15 cellular contexts compared by ENCODE assay signal in the genomic region with DNA sequence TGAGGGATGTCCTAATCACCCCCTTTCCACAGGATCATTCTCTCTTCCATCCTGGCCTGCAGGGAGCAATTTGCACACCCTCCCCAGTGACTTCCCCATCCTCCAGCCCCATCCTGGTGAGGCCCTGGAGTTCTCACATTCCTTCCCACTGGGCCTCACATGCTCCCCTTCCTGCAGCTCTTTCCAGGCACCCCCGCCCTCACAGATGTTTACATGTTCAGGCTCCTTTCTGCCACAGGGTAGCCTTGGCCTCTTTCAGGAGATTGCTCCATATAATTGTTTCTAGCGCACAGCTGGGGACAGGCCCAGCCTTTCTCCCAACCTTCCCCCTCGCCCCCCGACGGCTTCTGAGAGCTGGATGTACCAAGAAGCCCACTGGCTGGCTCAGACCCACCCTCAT.
DNase-seq lines count a peak whose midpoint lies in the region; ATAC-seq and TF ChIP-seq lines count a peak whose summit lies in the region.
"Had no signal": no experiment of that assay in that cellular context is flagged by ENCODE, and none has a peak within 500 bp of the region (broad histone marks: within the 10 kb centered on the region; RNA-seq: fewer than 3 reads in every experiment).

No MANE protein-coding gene starts in this region.

- peak overlapping the region; percentile 49 for H3K27ac Mint-ChIP-seq in glutamatergic neuron (ENCODE audit: unreplicated experiment)
- H3K27ac Mint-ChIP-seq in progenitor cell of endocrine pancreas, result peak overlapping the region; percentile 48
- H3K27ac Mint-ChIP-seq: activated CD8-positive, alpha-beta T cell treated with anti-CD3 and anti-CD28 coated beads, Interleukin-2, amount 10 ng/mL, durations not matched to agents 7 days and 5 days; stimulated activated naive CD8-positive, alpha-beta T cell treated with anti-CD3 and anti-CD28 coated beads, Interleukin-15, Interleukin-2, amounts not matched to agents 100 ng/mL and 50 ng/mL, for 24 hours had no signal

- H3K4me1 Mint-ChIP-seq in glutamatergic neuron (ENCODE audit: low read depth, unreplicated experiment) (peaks cover 16% of the 10 kb centered on the region), progenitor cell of endocrine pancreas (ENCODE audit: low read depth) (peaks cover 4% of the 10 kb centered on the region)

- no peaks in the 10 kb centered on the region for H3K9me3 ChIP-seq in SK-N-MC (ENCODE audit: low read depth, low read length)
- no peaks in the 10 kb centered on the region for H3K9me3 ChIP-seq in Karpas-422 (ENCODE audit: low read length)
- H3K9me3 ChIP-seq: BE2C, SK-N-SH had no signal

- H3K36me3 ChIP-seq in SK-N-MC (ENCODE audit: insufficient read depth, low read length) (no peaks in the 10 kb centered on the region), Karpas-422 (ENCODE audit: insufficient read depth, low read length) (no peaks in the 10 kb centered on the region)
- H3K36me3 ChIP-seq: BE2C had no signal

- H3K27ac ChIP-seq in SK-N-MC, result peak overlapping the region; percentile 91
- no peak overlapping the region for H3K27ac ChIP-seq in Karpas-422 (ENCODE audit: low read length)

- no peaks in the 10 kb centered on the region for H3K4me1 ChIP-seq in Karpas-422 (ENCODE audit: low read length)
- H3K4me1 ChIP-seq: BE2C had no signal

- no peaks in the 10 kb centered on the region for H3K27me3 ChIP-seq in Karpas-422 (ENCODE audit: low read length)
- H3K27me3 ChIP-seq: BE2C had no signal

- H3K27me3 Mint-ChIP-seq in glutamatergic neuron (ENCODE audit: unreplicated experiment) (no peaks in the 10 kb centered on the region), progenitor cell of endocrine pancreas (no peaks in the 10 kb centered on the region)
- H3K27me3 Mint-ChIP-seq: stimulated activated naive CD8-positive, alpha-beta T cell treated with anti-CD3 and anti-CD28 coated beads, Interleukin-15, Interleukin-2, amounts not matched to agents 100 ng/mL and 50 ng/mL, for 24 hours had no signal

- DNase-seq in H4 (ENCODE audit: low spot score) (peak; percentile 64), SK-N-MC (ENCODE audit: low read depth, low spot score) (no peak), glutamatergic neuron (no peak), progenitor cell of endocrine pancreas (ENCODE audit: low spot score, unreplicated experiment) (no peak), GOT3 (lab: John Stamatoyannopoulos, UW) (no peak), Karpas-422 (no peak)
- no peak for DNase-seq in activated CD4-positive, CD25-positive, alpha-beta regulatory T cell (lab: John Stamatoyannopoulos, UW)
- DNase-seq: activated CD8-positive, alpha-beta T cell treated with anti-CD3 and anti-CD28 coated beads, Interleukin-2, amount 10 ng/mL, durations not matched to agents 7 days and 5 days; BE2C; DMS153; effector CD4-positive, alpha-beta T cell; NCI-H226; SK-N-SH had no signal

- H3K79me2 ChIP-seq in Karpas-422 (ENCODE audit: low read length), result no peaks in the 10 kb centered on the region

- H3K9me2 ChIP-seq in Karpas-422 (replicated peaks; ENCODE audit: insufficient read depth, low read length), result no peaks in the 10 kb centered on the region
- H3K9me2 ChIP-seq: SK-N-SH had no signal

- ATAC-seq in HG03457 (IDR thresholded peaks at IDR 0.05; ENCODE audit: unreplicated experiment), result no peak
- ATAC-seq: activated CD8-positive, alpha-beta T cell treated with anti-CD3 and anti-CD28 coated beads, Interleukin-2, amount 10 ng/mL, durations not matched to agents 7 days and 5 days had no signal

- H3K9ac ChIP-seq in SK-N-MC (ENCODE audit: insufficient read length) (no peak overlapping the region), Karpas-422 (ENCODE audit: low read length) (no peak overlapping the region)
- H3K9ac ChIP-seq: SK-N-SH had no signal

- H3K4me2 ChIP-seq in Karpas-422 (ENCODE audit: low read depth, low read length, poor library complexity, severe bottlenecking), result no peak overlapping the region
- H3K4me2 ChIP-seq: SK-N-SH had no signal

- H3K36me3 Mint-ChIP-seq in glutamatergic neuron (ENCODE audit: unreplicated experiment) (no peaks in the 10 kb centered on the region), progenitor cell of endocrine pancreas (ENCODE audit: insufficient read depth) (no peaks in the 10 kb centered on the region)

- H3K4me3 ChIP-seq in SK-N-MC (peak overlapping the region; percentile 20), Karpas-422 (ENCODE audit: low read length) (no peak overlapping the region)

- H4K20me1 ChIP-seq in Karpas-422 (ENCODE audit: insufficient read depth, low read depth, low read length), result no peaks in the 10 kb centered on the region

- H2AFZ ChIP-seq in Karpas-422 (ENCODE audit: low read length), result no peak overlapping the region

- H3K9me3 Mint-ChIP-seq in glutamatergic neuron (ENCODE audit: unreplicated experiment) (peaks cover 2% of the 10 kb centered on the region), progenitor cell of endocrine pancreas (ENCODE audit: low read depth) (no peaks in the 10 kb centered on the region)
- H3K9me3 Mint-ChIP-seq: stimulated activated naive CD8-positive, alpha-beta T cell treated with anti-CD3 and anti-CD28 coated beads, Interleukin-15, Interleukin-2, amounts not matched to agents 100 ng/mL and 50 ng/mL, for 24 hours had no signal

- no peak for TF ChIP-seq CTCF in glutamatergic neuron (IDR thresholded peaks at IDR 0.05; ENCODE audit: partially characterized antibody, unreplicated experiment)
- TF ChIP-seq CTCF in progenitor cell of endocrine pancreas (IDR thresholded peaks at IDR 0.05; ENCODE audit: unreplicated experiment), result no peak

- H3K4me3 Mint-ChIP-seq in glutamatergic neuron (ENCODE audit: unreplicated experiment) (no peak overlapping the region), progenitor cell of endocrine pancreas (ENCODE audit: low read depth) (no peak overlapping the region)
- H3K4me3 Mint-ChIP-seq: activated CD8-positive, alpha-beta T cell treated with anti-CD3 and anti-CD28 coated beads, Interleukin-2, amount 10 ng/mL, durations not matched to agents 7 days and 5 days; stimulated activated naive CD8-positive, alpha-beta T cell treated with anti-CD3 and anti-CD28 coated beads, Interleukin-15, Interleukin-2, amounts not matched to agents 100 ng/mL and 50 ng/mL, for 24 hours had no signal
